25 cellular contexts compared by ENCODE assay signal in genomic region chr11:33435201-33435600, GRCh38.
"Had no signal": no experiment of that assay in that cellular context is flagged by ENCODE, and none has a peak within 500 bp of the region (broad histone marks: within the 10 kb centered on the region; RNA-seq: fewer than 3 reads in every experiment).

No MANE protein-coding gene starts in this region.

- DNase-seq: activated effector memory CD4-positive, alpha-beta T cell treated with anti-CD3 and anti-CD28 coated beads, Interleukin-2, amount 50 U/mL, for 16 hours; activated effector memory CD4-positive, alpha-beta T cell treated with Interleukin-2 at 50 U/mL for 16 hours; activated gamma-delta T cell; activated naive CD4-positive, alpha-beta T cell; activated naive CD4-positive, alpha-beta T cell treated with anti-CD3 and anti-CD28 coated beads for 36 hours; activated naive CD4-positive, alpha-beta T cell treated with anti-CD3 and anti-CD28 coated beads, Interleukin-2, amount 10 ng/mL, durations not matched to agents 7 days and 5 days; activated naive CD4-positive, alpha-beta T cell treated with anti-CD3 and anti-CD28 coated beads, Interleukin-2, amount 50 U/mL, for 16 hours; activated naive CD4-positive, alpha-beta T cell treated with Interleukin-2 at 50 U/mL for 16 hours; activated naive CD8-positive, alpha-beta T cell treated with anti-CD3 and anti-CD28 coated beads for 36 hours; activated naive CD8-positive, alpha-beta T cell treated with anti-CD3 and anti-CD28 coated beads, Interleukin-2, amount 10 ng/mL, durations not matched to agents 7 days and 5 days; activated naive CD8-positive, alpha-beta T cell treated with anti-CD3 and anti-CD28 coated beads, Interleukin-2, amount 50 U/mL, for 24 hours; activated T-cell treated with anti-CD3 and anti-CD28 coated beads, Interleukin-2, amount 50 U/mL, for 24 hours; activated T-cell treated with anti-CD3 and anti-CD28 coated beads, Interleukin-2, amount 50 U/mL, for 4 hours; activated T-cell treated with anti-CD3 and anti-CD28 coated beads, Interleukin-2, amount 50 U/mL, for 48 hours; activated T-cell treated with anti-CD3 and anti-CD28 coated beads, Interleukin-2, amount 50 U/mL, for 72 hours; adrenal gland; amniotic stem cell; amygdala; anterior cingulate cortex; aorta; body of pancreas; brain microvascular endothelial cell; caudate nucleus; central memory CD4-positive, alpha-beta T cell; cerebellar nuclear complex had no signal
